ENCODE assay signal across 1 cellular context in genomic region chr20:17925300-17925939, GRCh38.
TF ChIP-seq lines count a peak whose summit lies in the region.

No MANE protein-coding gene starts in this region.

TF ChIP-seq in K562, 482 proteins besides CTCF, POLR2A, EP300 and RAD21 (continued from another document and continues in another):
- TF ChIP-seq CHAMP1 (IDR thresholded peaks at IDR 0.05) (no peak; the same call in 1 of the 2 replicates), EGR1 (conservative IDR thresholded peaks at IDR 0.05) (no peak), THAP7 (CRISPR knock-in tag; IDR thresholded peaks at IDR 0.05) (no peak), DLX4 (CRISPR knock-in tag; IDR thresholded peaks at IDR 0.05) (no peak), PREB (CRISPR knock-in tag; IDR thresholded peaks at IDR 0.05) (no peak), FOXK2 (conservative IDR thresholded peaks at IDR 0.05 in 1 of 2, IDR thresholded peaks at IDR 0.05 in 1 of 2; ENCODE audit: low read depth in 2 of 2) (peak in 1 of 2 experiments; percentile 37; a peak in 2 of 4 replicates), HDAC2 (IDR thresholded peaks at IDR 0.05) (peak; percentile 94), NFIC (IDR thresholded peaks at IDR 0.05) (peak; percentile 92), KLF10 (CRISPR knock-in tag; IDR thresholded peaks at IDR 0.05) (no peak), NR0B1 (IDR thresholded peaks at IDR 0.05; ENCODE audit: partially characterized antibody) (no peak), MYC (IDR thresholded peaks at IDR 0.05; ENCODE audit: low read depth, low read length) (peak; percentile 19; the same call in 1 of the 2 replicates), MYC (CRISPR knock-in tag; IDR thresholded peaks at IDR 0.05; ENCODE audit: borderline replicate concordance, low read depth) (no peak), PRDM10 (IDR thresholded peaks at IDR 0.05; ENCODE audit: partially characterized antibody) (peak; percentile 82), RERE (CRISPR knock-in tag; IDR thresholded peaks at IDR 0.05; ENCODE audit: borderline replicate concordance) (no peak), JUND (IDR thresholded peaks at IDR 0.05; ENCODE audit: borderline replicate concordance, low read depth, low read length) (peak; percentile 69; the same call in 1 of the 2 replicates), JUND (tag; IDR thresholded peaks at IDR 0.05; ENCODE audit: borderline replicate concordance, low read depth, low read length) (peak; percentile 43; the same call in 2 of the 3 replicates), TAF7 (tag; IDR thresholded peaks at IDR 0.05) (no peak), ZNF766 (CRISPR knock-in tag; conservative IDR thresholded peaks at IDR 0.05) (peak; percentile 86), HDAC1 (IDR thresholded peaks at IDR 0.05) (peak in 1 of 2 experiments; percentile 93; a peak in 2 of 4 replicates), GATA2 (CRISPR knock-in tag; IDR thresholded peaks at IDR 0.05) (peak; percentile 75), POLR2AphosphoS5 (IDR thresholded peaks at IDR 0.05; ENCODE audit: control insufficient read depth, insufficient read depth, low read depth, low read length) (peak; percentile 70; the same call in 1 of the 2 replicates), POLR2H (tag; IDR thresholded peaks at IDR 0.05; ENCODE audit: low read depth) (no peak), SMARCC2 (IDR thresholded peaks at IDR 0.05; ENCODE audit: low read depth) (peak; percentile 80; the same call in 1 of the 2 replicates), HDAC3 (IDR thresholded peaks at IDR 0.05; ENCODE audit: borderline replicate concordance, partially characterized antibody) (peak; percentile 84), ATF7 (IDR thresholded peaks at IDR 0.05) (0 out of 2 replicates have a peak, but pooled peaks have one; percentile 44), CLOCK (CRISPR knock-in tag; IDR thresholded peaks at IDR 0.05; ENCODE audit: borderline replicate concordance) (no peak), MYNN (IDR thresholded peaks at IDR 0.05) (no peak), MYNN (CRISPR knock-in tag; IDR thresholded peaks at IDR 0.05) (no peak), COPS2 (conservative IDR thresholded peaks at IDR 0.05) (no peak), SMARCE1 (IDR thresholded peaks at IDR 0.05) (peak; percentile 96), PML (IDR thresholded peaks at IDR 0.05; ENCODE audit: low read length) (peak; percentile 71), RBFOX2 (IDR thresholded peaks at IDR 0.05; ENCODE audit: low read depth, low read length) (no peak), FOXJ2 (tag; IDR thresholded peaks at IDR 0.05) (peak; percentile 77), E2F5 (CRISPR knock-in tag; IDR thresholded peaks at IDR 0.05) (no peak), ZNF639 (CRISPR knock-in tag; conservative IDR thresholded peaks at IDR 0.05 in 1 of 2, IDR thresholded peaks at IDR 0.05 in 1 of 2) (peak in 1 of 2 experiments; percentile 65; a peak in 1 of 4 replicates), ZSCAN32 (CRISPR knock-in tag; IDR thresholded peaks at IDR 0.05) (no peak), ARID2 (IDR thresholded peaks at IDR 0.05) (no peak), ATF1 (CRISPR knock-in tag; IDR thresholded peaks at IDR 0.05) (no peak), ATF1 (tag; IDR thresholded peaks at IDR 0.05) (peak; percentile 82), MTA1 (IDR thresholded peaks at IDR 0.05; ENCODE audit: borderline replicate concordance) (peak; percentile 91)
